ENCODE assay signal across 35 cellular contexts in genomic region chr13:77865588-77865987, GRCh38. TPM values are rescaled to one million over a fixed set of nuclear protein-coding genes. Genes with fewer than 3 reads are reported as not detected.
"Had no signal": no experiment of that assay in that cellular context is flagged by ENCODE, and none has a peak within 500 bp of the region (broad histone marks: within the 10 kb centered on the region; RNA-seq: fewer than 3 reads in every experiment).

No MANE protein-coding gene starts in this region.

- H3K9me3 ChIP-seq: Peyer's patch had no signal

- ATAC-seq: activated naive CD4-positive, alpha-beta T cell treated with anti-CD3 and anti-CD28 coated beads, Interleukin-2, amount 50 U/mL, for 72 hours; activated T-cell treated with anti-CD3 and anti-CD28 coated beads, Interleukin-2, amount 50 U/mL, for 4 hours; PC-3 had no signal

- H3K4me1 ChIP-seq: Peyer's patch had no signal

- FAIRE-seq: bronchial epithelial cell had no signal

- DNase-seq: activated B cell treated with CpG ODN at 0.5 μM for 24 hours; activated CD4-positive, alpha-beta memory T cell treated with anti-CD3 and anti-CD28 coated beads for 36 hours; activated CD4-positive, alpha-beta T cell treated with anti-CD3 and anti-CD28 coated beads for 4 hours; activated CD4-positive, alpha-beta T cell treated with anti-CD3 and anti-CD28 coated beads, Interleukin-2, amount 50 U/mL, for 1 hour; activated CD4-positive, CD25-positive, alpha-beta regulatory T cell treated with anti-CD3 and anti-CD28 coated beads, Interleukin-2, amount 50 U/mL, for 72 hours; activated CD8-positive, alpha-beta memory T cell treated with anti-CD3 and anti-CD28 coated beads, Interleukin-2, amount 50 U/mL, for 4 hours; activated gamma-delta T cell treated with Interleukin-2 at 50 U/mL for 16 hours; activated naive CD4-positive, alpha-beta T cell treated with anti-CD3 and anti-CD28 coated beads for 36 hours; activated T-cell treated with anti-CD3 and anti-CD28 coated beads for 4 hours; activated T-cell treated with anti-CD3 and anti-CD28 coated beads, Interleukin-2, amount 50 U/mL, for 4 hours; anterior cingulate cortex; Karpas-422; KBM-7; NCI-H1048; NCI-H146; NCI-H187; NCI-H2029 treated with DMSO at 0.1 percent for 48 hours; NCI-H2107; NCI-H2171; NCI-H510A; NCI-H526; NCI-H748 treated with DMSO at 0.1 percent for 48 hours; NK-92 treated with Interleukin-12 subunit alpha and Interleukin-12 subunit beta, amount 100 ng/mL, for 24 hours; PC-3; Peyer's patch; RPMI8226; SW 1271; T-helper 1 cell; T-helper 2 cell; T-helper 9 cell had no signal

- H3K27me3 ChIP-seq: Peyer's patch had no signal

- H3K27ac ChIP-seq: Peyer's patch, VCaP had no signal

- H3K36me3 ChIP-seq: Peyer's patch had no signal

- H3K4me3 ChIP-seq: Peyer's patch had no signal

RNA-seq across cellular contexts. Expression of gene EDNRB, which starts 53.0 kb away (rescaled TPM):
- total RNA-seq: activated B cell treated with CpG ODN at 0.5 μM for 24 hours; activated CD4-positive, alpha-beta memory T cell treated with anti-CD3 and anti-CD28 coated beads for 36 hours; activated naive CD4-positive, alpha-beta T cell treated with anti-CD3 and anti-CD28 coated beads for 36 hours; activated naive CD4-positive, alpha-beta T cell treated with anti-CD3 and anti-CD28 coated beads, Interleukin-2, amount 50 U/mL, for 72 hours; activated T-helper 1 cell treated with anti-CD3 and anti-CD28 coated beads, Interleukin-12 subunit alpha, Interleukin-12 subunit beta, Interleukin-2, Interleukin-4 antibody, amounts not matched to agents 30 ng/mL and 10 ng/mL and 1 ng/mL, durations not matched to agents 14 hours and 24 hours and 36 hours; MCF 10A; PC-3 had no signal
